ENCODE assay signal across 2 cellular contexts in the genomic region with DNA sequence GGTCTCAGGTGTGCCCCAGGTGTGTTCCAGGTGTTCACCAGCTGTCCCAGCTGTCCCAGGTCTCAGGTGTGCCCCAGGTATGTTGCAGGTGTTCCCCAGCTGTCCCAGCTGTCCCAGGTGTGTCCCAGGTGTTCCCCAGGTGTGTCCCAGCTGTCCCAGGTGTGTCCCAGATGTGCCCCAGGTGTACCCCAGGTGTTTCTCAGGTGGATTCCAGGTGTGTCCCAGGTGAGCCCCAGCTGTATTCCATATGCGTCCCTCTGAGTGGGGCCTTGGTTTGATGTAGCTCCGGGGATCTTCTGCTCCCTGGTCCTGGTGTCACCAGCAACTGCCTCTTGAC.
TF ChIP-seq lines count a peak whose summit lies in the region.

No MANE protein-coding gene starts in this region.

TF ChIP-seq in Ishikawa, 13 proteins besides CTCF, POLR2A, EP300 and RAD21:
- TF ChIP-seq TCF12 (IDR thresholded peaks at IDR 0.05; ENCODE audit: low read depth) (0 out of 2 replicates have a peak, but pooled peaks have one; percentile 28), NFIC (IDR thresholded peaks at IDR 0.05) (no peak), MAX (IDR thresholded peaks at IDR 0.05) (no peak)
- TF ChIP-seq, protein P1, sequence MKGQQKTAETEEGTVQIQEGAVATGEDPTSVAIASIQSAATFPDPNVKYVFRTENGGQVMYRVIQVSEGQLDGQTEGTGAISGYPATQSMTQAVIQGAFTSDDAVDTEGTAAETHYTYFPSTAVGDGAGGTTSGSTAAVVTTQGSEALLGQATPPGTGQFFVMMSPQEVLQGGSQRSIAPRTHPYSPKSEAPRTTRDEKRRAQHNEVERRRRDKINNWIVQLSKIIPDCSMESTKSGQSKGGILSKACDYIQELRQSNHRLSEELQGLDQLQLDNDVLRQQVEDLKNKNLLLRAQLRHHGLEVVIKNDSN (IDR thresholded peaks at IDR 0.05): no peak

TF ChIP-seq in HepG2, 621 proteins besides CTCF, POLR2A, EP300 and RAD21:
- TF ChIP-seq ZEB1 (IDR thresholded peaks at IDR 0.05; ENCODE audit: insufficient replicate concordance, low read depth) (peak; percentile 62), ZNF816 (CRISPR knock-in tag; IDR thresholded peaks at IDR 0.05; ENCODE audit: borderline replicate concordance) (no peak)
